Comparison of ENCODE assay signal across 1 cellular context in the genomic region with DNA sequence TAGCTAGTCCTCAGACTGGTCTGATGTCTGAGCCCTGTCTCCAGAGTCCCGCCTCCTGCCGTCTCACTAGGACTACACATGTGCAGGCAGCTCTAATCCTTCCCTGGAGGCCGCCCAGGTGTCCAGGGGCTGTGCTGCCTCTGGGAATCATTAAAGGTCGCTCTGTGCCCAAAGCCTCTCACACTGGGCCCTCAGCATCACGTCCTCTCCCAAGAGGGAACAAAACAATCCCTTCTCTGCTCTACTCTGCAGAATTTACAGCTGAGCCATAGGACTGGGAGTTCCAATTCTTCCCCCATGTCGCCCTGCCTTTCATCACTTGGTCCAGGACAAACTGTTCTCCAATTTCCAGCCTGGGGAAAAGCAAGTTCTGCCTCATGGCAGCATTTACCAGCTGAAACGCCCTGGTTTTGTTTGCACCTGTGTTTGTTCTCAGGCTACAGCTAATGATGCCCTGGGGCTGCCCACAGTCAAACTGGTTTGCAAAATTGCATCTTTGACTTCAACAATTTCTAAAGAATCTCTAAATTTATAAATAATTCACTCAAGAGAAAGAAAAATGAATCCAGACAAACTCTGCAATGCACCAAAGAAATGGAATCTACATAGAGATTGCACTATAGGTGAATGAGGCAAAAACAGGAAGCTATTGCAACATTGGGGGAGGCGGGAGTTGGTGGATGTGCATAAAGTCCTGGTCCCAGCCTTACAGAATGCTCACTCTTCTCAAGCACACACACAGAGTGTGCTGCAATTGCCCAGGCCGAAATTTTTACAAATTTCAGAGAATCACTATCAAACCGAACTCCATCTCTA.
A peak's percentile ranks its signal among the peaks of the same experiment; 100 is the strongest.
TF ChIP-seq lines count a peak whose summit lies in the region.

No MANE protein-coding gene starts in this region.

TF ChIP-seq in HepG2, 621 proteins besides CTCF, POLR2A, EP300 and RAD21 (continued from another document and continues in another):
- TF ChIP-seq, protein P1, sequence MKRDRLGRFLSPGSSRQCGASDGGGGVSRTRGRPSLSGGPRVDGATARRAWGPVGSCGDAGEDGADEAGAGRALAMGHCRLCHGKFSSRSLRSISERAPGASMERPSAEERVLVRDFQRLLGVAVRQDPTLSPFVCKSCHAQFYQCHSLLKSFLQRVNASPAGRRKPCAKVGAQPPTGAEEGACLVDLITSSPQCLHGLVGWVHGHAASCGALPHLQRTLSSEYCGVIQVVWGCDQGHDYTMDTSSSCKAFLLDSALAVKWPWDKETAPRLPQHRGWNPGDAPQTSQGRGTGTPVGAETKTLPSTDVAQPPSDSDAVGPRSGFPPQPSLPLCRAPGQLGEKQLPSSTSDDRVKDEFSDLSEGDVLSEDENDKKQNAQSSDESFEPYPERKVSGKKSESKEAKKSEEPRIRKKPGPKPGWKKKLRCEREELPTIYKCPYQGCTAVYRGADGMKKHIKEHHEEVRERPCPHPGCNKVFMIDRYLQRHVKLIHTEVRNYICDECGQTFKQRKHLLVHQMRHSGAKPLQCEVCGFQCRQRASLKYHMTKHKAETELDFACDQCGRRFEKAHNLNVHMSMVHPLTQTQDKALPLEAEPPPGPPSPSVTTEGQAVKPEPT (CRISPR knock-in tag; IDR thresholded peaks at IDR 0.05; ENCODE audit: low read depth): no peak
- TF ChIP-seq HNRNPL (IDR thresholded peaks at IDR 0.05; ENCODE audit: low read depth, low read length): no peak
- TF ChIP-seq ATF7 (IDR thresholded peaks at IDR 0.05): 0 out of 2 replicates have a peak, but pooled peaks have one; percentile 21
- no peak for TF ChIP-seq ATF7 (CRISPR knock-in tag; IDR thresholded peaks at IDR 0.05)
- no peak for TF ChIP-seq ZIK1 (CRISPR knock-in tag; IDR thresholded peaks at IDR 0.05; ENCODE audit: borderline replicate concordance, low read depth)
- TF ChIP-seq ZNF570 (CRISPR knock-in tag; IDR thresholded peaks at IDR 0.05; ENCODE audit: borderline replicate concordance): no peak
- TF ChIP-seq EEA1 (CRISPR knock-in tag; IDR thresholded peaks at IDR 0.05; ENCODE audit: borderline replicate concordance): no peak
- TF ChIP-seq, protein P2, sequence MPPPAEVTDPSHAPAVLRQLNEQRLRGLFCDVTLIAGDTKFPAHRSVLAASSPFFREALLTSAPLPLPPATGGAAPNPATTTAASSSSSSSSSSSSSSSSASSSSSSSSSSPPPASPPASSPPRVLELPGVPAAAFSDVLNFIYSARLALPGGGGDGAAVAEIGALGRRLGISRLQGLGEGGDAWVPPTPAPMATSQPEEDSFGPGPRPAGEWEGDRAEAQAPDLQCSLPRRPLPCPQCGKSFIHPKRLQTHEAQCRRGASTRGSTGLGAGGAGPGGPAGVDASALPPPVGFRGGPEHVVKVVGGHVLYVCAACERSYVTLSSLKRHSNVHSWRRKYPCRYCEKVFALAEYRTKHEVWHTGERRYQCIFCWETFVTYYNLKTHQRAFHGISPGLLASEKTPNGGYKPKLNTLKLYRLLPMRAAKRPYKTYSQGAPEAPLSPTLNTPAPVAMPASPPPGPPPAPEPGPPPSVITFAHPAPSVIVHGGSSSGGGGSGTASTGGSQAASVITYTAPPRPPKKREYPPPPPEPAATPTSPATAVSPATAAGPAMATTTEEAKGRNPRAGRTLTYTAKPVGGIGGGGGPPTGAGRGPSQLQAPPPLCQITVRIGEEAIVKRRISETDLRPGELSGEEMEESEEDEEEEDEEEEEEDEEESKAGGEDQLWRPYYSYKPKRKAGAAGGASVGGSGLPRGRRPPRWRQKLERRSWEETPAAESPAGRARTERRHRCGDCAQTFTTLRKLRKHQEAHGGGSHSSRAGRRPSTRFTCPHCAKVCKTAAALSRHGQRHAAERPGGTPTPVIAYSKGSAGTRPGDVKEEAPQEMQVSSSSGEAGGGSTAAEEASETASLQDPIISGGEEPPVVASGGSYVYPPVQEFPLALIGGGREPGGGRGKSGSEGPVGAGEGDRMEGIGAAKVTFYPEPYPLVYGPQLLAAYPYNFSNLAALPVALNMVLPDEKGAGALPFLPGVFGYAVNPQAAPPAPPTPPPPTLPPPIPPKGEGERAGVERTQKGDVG (CRISPR knock-in tag; IDR thresholded peaks at IDR 0.05; ENCODE audit: borderline replicate concordance): no peak
- TF ChIP-seq ZNF614 (CRISPR knock-in tag; IDR thresholded peaks at IDR 0.05; ENCODE audit: borderline replicate concordance): 0 out of 2 replicates have a peak, but pooled peaks have one; percentile 26
- no peak for TF ChIP-seq PCBP2 (optimal IDR thresholded peaks at IDR 0.05; ENCODE audit: low read depth, low read length, poor library complexity, severe bottlenecking)
- TF ChIP-seq ZNF432 (CRISPR knock-in tag; IDR thresholded peaks at IDR 0.05; ENCODE audit: borderline replicate concordance): no peak
- no peak for TF ChIP-seq PHF5A (CRISPR knock-in tag; IDR thresholded peaks at IDR 0.05; ENCODE audit: low read depth, unreplicated experiment)
- TF ChIP-seq, protein P3, sequence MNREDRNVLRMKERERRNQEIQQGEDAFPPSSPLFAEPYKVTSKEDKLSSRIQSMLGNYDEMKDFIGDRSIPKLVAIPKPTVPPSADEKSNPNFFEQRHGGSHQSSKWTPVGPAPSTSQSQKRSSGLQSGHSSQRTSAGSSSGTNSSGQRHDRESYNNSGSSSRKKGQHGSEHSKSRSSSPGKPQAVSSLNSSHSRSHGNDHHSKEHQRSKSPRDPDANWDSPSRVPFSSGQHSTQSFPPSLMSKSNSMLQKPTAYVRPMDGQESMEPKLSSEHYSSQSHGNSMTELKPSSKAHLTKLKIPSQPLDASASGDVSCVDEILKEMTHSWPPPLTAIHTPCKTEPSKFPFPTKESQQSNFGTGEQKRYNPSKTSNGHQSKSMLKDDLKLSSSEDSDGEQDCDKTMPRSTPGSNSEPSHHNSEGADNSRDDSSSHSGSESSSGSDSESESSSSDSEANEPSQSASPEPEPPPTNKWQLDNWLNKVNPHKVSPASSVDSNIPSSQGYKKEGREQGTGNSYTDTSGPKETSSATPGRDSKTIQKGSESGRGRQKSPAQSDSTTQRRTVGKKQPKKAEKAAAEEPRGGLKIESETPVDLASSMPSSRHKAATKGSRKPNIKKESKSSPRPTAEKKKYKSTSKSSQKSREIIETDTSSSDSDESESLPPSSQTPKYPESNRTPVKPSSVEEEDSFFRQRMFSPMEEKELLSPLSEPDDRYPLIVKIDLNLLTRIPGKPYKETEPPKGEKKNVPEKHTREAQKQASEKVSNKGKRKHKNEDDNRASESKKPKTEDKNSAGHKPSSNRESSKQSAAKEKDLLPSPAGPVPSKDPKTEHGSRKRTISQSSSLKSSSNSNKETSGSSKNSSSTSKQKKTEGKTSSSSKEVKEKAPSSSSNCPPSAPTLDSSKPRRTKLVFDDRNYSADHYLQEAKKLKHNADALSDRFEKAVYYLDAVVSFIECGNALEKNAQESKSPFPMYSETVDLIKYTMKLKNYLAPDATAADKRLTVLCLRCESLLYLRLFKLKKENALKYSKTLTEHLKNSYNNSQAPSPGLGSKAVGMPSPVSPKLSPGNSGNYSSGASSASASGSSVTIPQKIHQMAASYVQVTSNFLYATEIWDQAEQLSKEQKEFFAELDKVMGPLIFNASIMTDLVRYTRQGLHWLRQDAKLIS (CRISPR knock-in tag; IDR thresholded peaks at IDR 0.05): no peak
- TF ChIP-seq RXRA (CRISPR knock-in tag; IDR thresholded peaks at IDR 0.05): no peak
- peak; percentile 49; the same call in 1 of the 2 replicates for TF ChIP-seq ZNF335 (CRISPR knock-in tag; IDR thresholded peaks at IDR 0.05)
- TF ChIP-seq ZNF451 (CRISPR knock-in tag; IDR thresholded peaks at IDR 0.05): no peak
- TF ChIP-seq TARDBP (CRISPR knock-in tag; IDR thresholded peaks at IDR 0.05): peak; percentile 35; the same call in 1 of the 2 replicates
- TF ChIP-seq TAF15 (IDR thresholded peaks at IDR 0.05; ENCODE audit: low read depth, low read length, poor library complexity, severe bottlenecking): no peak
- TF ChIP-seq ZNF557 (CRISPR knock-in tag; IDR thresholded peaks at IDR 0.05): no peak
- TF ChIP-seq SPEN (CRISPR knock-in tag; IDR thresholded peaks at IDR 0.05; ENCODE audit: low read depth): peak; percentile 55; the same call in 1 of the 2 replicates
- TF ChIP-seq HNF4G (IDR thresholded peaks at IDR 0.05; ENCODE audit: borderline replicate concordance, low read depth, low read length): no peak
- no peak for TF ChIP-seq HNF4G (CRISPR knock-in tag; IDR thresholded peaks at IDR 0.05; ENCODE audit: borderline replicate concordance, low read depth)
- TF ChIP-seq, protein P4, sequence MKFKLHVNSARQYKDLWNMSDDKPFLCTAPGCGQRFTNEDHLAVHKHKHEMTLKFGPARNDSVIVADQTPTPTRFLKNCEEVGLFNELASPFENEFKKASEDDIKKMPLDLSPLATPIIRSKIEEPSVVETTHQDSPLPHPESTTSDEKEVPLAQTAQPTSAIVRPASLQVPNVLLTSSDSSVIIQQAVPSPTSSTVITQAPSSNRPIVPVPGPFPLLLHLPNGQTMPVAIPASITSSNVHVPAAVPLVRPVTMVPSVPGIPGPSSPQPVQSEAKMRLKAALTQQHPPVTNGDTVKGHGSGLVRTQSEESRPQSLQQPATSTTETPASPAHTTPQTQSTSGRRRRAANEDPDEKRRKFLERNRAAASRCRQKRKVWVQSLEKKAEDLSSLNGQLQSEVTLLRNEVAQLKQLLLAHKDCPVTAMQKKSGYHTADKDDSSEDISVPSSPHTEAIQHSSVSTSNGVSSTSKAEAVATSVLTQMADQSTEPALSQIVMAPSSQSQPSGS (CRISPR knock-in tag; IDR thresholded peaks at IDR 0.05): no peak
- TF ChIP-seq, protein P5, sequence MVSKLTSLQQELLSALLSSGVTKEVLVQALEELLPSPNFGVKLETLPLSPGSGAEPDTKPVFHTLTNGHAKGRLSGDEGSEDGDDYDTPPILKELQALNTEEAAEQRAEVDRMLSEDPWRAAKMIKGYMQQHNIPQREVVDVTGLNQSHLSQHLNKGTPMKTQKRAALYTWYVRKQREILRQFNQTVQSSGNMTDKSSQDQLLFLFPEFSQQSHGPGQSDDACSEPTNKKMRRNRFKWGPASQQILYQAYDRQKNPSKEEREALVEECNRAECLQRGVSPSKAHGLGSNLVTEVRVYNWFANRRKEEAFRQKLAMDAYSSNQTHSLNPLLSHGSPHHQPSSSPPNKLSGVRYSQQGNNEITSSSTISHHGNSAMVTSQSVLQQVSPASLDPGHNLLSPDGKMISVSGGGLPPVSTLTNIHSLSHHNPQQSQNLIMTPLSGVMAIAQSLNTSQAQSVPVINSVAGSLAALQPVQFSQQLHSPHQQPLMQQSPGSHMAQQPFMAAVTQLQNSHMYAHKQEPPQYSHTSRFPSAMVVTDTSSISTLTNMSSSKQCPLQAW (CRISPR knock-in tag; IDR thresholded peaks at IDR 0.05): 0 out of 2 replicates have a peak, but pooled peaks have one; percentile 23
- TF ChIP-seq ZBTB7B (CRISPR knock-in tag; IDR thresholded peaks at IDR 0.05): no peak
- TF ChIP-seq, protein P6, sequence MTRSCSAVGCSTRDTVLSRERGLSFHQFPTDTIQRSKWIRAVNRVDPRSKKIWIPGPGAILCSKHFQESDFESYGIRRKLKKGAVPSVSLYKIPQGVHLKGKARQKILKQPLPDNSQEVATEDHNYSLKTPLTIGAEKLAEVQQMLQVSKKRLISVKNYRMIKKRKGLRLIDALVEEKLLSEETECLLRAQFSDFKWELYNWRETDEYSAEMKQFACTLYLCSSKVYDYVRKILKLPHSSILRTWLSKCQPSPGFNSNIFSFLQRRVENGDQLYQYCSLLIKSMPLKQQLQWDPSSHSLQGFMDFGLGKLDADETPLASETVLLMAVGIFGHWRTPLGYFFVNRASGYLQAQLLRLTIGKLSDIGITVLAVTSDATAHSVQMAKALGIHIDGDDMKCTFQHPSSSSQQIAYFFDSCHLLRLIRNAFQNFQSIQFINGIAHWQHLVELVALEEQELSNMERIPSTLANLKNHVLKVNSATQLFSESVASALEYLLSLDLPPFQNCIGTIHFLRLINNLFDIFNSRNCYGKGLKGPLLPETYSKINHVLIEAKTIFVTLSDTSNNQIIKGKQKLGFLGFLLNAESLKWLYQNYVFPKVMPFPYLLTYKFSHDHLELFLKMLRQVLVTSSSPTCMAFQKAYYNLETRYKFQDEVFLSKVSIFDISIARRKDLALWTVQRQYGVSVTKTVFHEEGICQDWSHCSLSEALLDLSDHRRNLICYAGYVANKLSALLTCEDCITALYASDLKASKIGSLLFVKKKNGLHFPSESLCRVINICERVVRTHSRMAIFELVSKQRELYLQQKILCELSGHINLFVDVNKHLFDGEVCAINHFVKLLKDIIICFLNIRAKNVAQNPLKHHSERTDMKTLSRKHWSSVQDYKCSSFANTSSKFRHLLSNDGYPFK (CRISPR knock-in tag; IDR thresholded peaks at IDR 0.05; ENCODE audit: borderline replicate concordance): 0 out of 2 replicates have a peak, but pooled peaks have one; percentile 18
- no peak for TF ChIP-seq STAG1 (CRISPR knock-in tag; IDR thresholded peaks at IDR 0.05)
- TF ChIP-seq, protein P7, sequence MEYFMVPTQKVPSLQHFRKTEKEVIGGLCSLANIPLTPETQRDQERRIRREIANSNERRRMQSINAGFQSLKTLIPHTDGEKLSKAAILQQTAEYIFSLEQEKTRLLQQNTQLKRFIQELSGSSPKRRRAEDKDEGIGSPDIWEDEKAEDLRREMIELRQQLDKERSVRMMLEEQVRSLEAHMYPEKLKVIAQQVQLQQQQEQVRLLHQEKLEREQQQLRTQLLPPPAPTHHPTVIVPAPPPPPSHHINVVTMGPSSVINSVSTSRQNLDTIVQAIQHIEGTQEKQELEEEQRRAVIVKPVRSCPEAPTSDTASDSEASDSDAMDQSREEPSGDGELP (IDR thresholded peaks at IDR 0.05; ENCODE audit: borderline replicate concordance, low read depth): peak; percentile 14; the same call in 1 of the 2 replicates
- TF ChIP-seq, protein P8, sequence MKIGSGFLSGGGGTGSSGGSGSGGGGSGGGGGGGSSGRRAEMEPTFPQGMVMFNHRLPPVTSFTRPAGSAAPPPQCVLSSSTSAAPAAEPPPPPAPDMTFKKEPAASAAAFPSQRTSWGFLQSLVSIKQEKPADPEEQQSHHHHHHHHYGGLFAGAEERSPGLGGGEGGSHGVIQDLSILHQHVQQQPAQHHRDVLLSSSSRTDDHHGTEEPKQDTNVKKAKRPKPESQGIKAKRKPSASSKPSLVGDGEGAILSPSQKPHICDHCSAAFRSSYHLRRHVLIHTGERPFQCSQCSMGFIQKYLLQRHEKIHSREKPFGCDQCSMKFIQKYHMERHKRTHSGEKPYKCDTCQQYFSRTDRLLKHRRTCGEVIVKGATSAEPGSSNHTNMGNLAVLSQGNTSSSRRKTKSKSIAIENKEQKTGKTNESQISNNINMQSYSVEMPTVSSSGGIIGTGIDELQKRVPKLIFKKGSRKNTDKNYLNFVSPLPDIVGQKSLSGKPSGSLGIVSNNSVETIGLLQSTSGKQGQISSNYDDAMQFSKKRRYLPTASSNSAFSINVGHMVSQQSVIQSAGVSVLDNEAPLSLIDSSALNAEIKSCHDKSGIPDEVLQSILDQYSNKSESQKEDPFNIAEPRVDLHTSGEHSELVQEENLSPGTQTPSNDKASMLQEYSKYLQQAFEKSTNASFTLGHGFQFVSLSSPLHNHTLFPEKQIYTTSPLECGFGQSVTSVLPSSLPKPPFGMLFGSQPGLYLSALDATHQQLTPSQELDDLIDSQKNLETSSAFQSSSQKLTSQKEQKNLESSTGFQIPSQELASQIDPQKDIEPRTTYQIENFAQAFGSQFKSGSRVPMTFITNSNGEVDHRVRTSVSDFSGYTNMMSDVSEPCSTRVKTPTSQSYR (CRISPR knock-in tag; IDR thresholded peaks at IDR 0.05; ENCODE audit: borderline replicate concordance): peak; percentile 41; the same call in 1 of the 2 replicates
- TF ChIP-seq TBX2 (CRISPR knock-in tag; IDR thresholded peaks at IDR 0.05; ENCODE audit: borderline replicate concordance): peak; percentile 53; the same call in 1 of the 2 replicates
- TF ChIP-seq EHMT2 (IDR thresholded peaks at IDR 0.05; ENCODE audit: borderline replicate concordance, low read depth, low read length): no peak
